20 cellular contexts compared by ENCODE assay signal in genomic region chr10:15605740-15606369, GRCh38.
DNase-seq lines count a peak whose midpoint lies in the region; ATAC-seq and TF ChIP-seq lines count a peak whose summit lies in the region.
"Had no signal": no experiment of that assay in that cellular context is flagged by ENCODE, and none has a peak within 500 bp of the region (broad histone marks: within the 10 kb centered on the region; RNA-seq: fewer than 3 reads in every experiment).

No MANE protein-coding gene starts in this region.

- no peaks in the 10 kb centered on the region for H3K27me3 ChIP-seq in heart right ventricle
- H3K27me3 ChIP-seq in HCT116 (ENCODE audit: insufficient read depth, low read length), result peaks cover 87% of the 10 kb centered on the region
- H3K27me3 ChIP-seq: SJSA1 had no signal

- no peaks in the 10 kb centered on the region for H3K36me3 ChIP-seq in heart right ventricle
- H3K36me3 ChIP-seq in HCT116 (ENCODE audit: control insufficient read depth in 1 of 2, insufficient read depth in 2 of 2, low read length in 2 of 2), result no peaks in the 10 kb centered on the region
- H3K36me3 ChIP-seq: SJSA1 had no signal

- ATAC-seq in heart right ventricle (peak in 7 of 8 donors; percentile 52 to 88 (median 65)), Right ventricle myocardium inferior (no peak), HCT116 (no peak), sciatic nerve (peak; percentile 35), HG03342 (IDR thresholded peaks at IDR 0.05; ENCODE audit: unreplicated experiment) (no peak), HG03520 (IDR thresholded peaks at IDR 0.05; ENCODE audit: unreplicated experiment) (no peak)

- H3K4me3 ChIP-seq in heart right ventricle (peak overlapping the region in 1 of 10 donors; percentile 12), HCT116 (replicated peaks in 1 of 2; ENCODE audit: low read depth in 1 of 2, low read length in 2 of 2) (no peak overlapping the region)
- H3K4me3 ChIP-seq: SJSA1 had no signal

- no peak overlapping the region for H3K4me2 ChIP-seq in HCT116 (ENCODE audit: low read length)

- no TSS peak for BruUV-seq in HCT116 (replicated peaks; lab: Mats Ljungman, UMichigan)

- no peaks in the 10 kb centered on the region for H3K79me2 ChIP-seq in HCT116 (ENCODE audit: insufficient read depth, low read length)

- no peak overlapping the region for H2AFZ ChIP-seq in HCT116 (ENCODE audit: low read depth, low read length, poor library complexity, severe bottlenecking)

- no peak for TF ChIP-seq RAD21 in HCT116 (IDR thresholded peaks at IDR 0.05; ENCODE audit: low read depth)

- no peak overlapping the region for H3K9ac ChIP-seq in HCT116 (ENCODE audit: low read length)

- intact Hi-C loops in heart right ventricle (cut with DNase I), result no loop called here
- intact Hi-C loops in Right ventricle myocardium inferior (cut with DNase I), result no loop called here
- intact Hi-C loops in HCT116 (cut with micrococcal nuclease), result loop anchor here (5.0 kb wide), 1 partner anchor 51 kb away; no protein-coding TSS in a partner anchor
- intact Hi-C loops in sciatic nerve (cut with DNase I), result no loop called here

- no peak for TF ChIP-seq CTCF in heart right ventricle (IDR thresholded peaks at IDR 0.05)
- TF ChIP-seq CTCF in HCT116 (IDR thresholded peaks at IDR 0.05 in 2 of 3, conservative IDR thresholded peaks at IDR 0.05 in 1 of 3; ENCODE audit: borderline replicate concordance in 1 of 3, insufficient read depth in 1 of 3, low read depth in 2 of 3, low read length in 2 of 3), result no peak

- H3K4me1 ChIP-seq in heart right ventricle, result peaks cover 0 to 43% (median 0%) of the 10 kb centered on the region in 9 donors
- H3K4me1 ChIP-seq in HCT116 (ENCODE audit: control insufficient read depth in 1 of 2, insufficient read depth in 2 of 2, low read length in 2 of 2), result no peaks in the 10 kb centered on the region

- H3K4me3 Mint-ChIP-seq in immature natural killer cell, result no peak overlapping the region

- peaks cover 0 to 9% (median 4%) of the 10 kb centered on the region in 3 donors for H3K27me3 Mint-ChIP-seq in immature natural killer cell (ENCODE audit: low read depth in 3 of 3)

- H3K9me3 ChIP-seq in heart right ventricle (no peaks in the 10 kb centered on the region), HCT116 (ENCODE audit: control insufficient read depth in 1 of 2, insufficient read depth in 1 of 2, low read depth in 1 of 2, low read length in 2 of 2) (no peaks in the 10 kb centered on the region)
- H3K9me3 ChIP-seq: SJSA1 had no signal

- H3K4me1 Mint-ChIP-seq in immature natural killer cell, result no peaks in the 10 kb centered on the region

- no peaks in the 10 kb centered on the region for H4K20me1 ChIP-seq in HCT116 (ENCODE audit: insufficient read depth)

- no peak for TF ChIP-seq POLR2A in HCT116 (IDR thresholded peaks at IDR 0.05; ENCODE audit: borderline replicate concordance, extremely low read depth, insufficient read depth, insufficient read length)

- CTCF ChIA-PET in HCT116 (lab: Charles Lee), result no interaction called here

- H3K9me3 Mint-ChIP-seq in immature natural killer cell, result peaks cover 0 to 2% (median under 1%) of the 10 kb centered on the region in 6 donors

- H3K36me3 Mint-ChIP-seq in immature natural killer cell, result no peaks in the 10 kb centered on the region

- 65 to 67% methylated on average over 6 of the region's 6 CpGs for WGBS in heart right ventricle, 2 donors

- RAD21 ChIA-PET in HCT116 (lab: Charles Lee; ENCODE audit: low non-redundant PET in 1 of 2, low total read pairs in 2 of 2, uncharacterized antibody in 2 of 2, unreplicated experiment in 2 of 2), result no interaction called here

- H3K27ac Mint-ChIP-seq in immature natural killer cell, result no peak overlapping the region

- DNase-seq in heart right ventricle, result no peak
- no peak for DNase-seq in Right ventricle myocardium inferior (ENCODE audit: missing footprints)
- DNase-seq in HCT116 (ENCODE audit: low read depth, low spot score), result no peak
- peak; percentile 31 to 61 for DNase-seq in dermis microvascular lymphatic vessel endothelial cell (ENCODE audit: low read depth in 2 of 2)
- DNase-seq in sciatic nerve (ENCODE audit: low spot score), result no peak
- DNase-seq in immature natural killer cell, result no peak
- DNase-seq: 8988T; AML-193; COR-L47; H7; KBM-7; NCI-H1436; NCI-H2029 treated with DMSO at 0.1 percent for 48 hours; NCI-H2171 treated with DMSO at 0.1 percent for 48 hours; NCI-H446 treated with DMSO at 0.1 percent for 48 hours; NK-92 treated with Interleukin-12 subunit alpha and Interleukin-12 subunit beta, amount 100 ng/mL, for 24 hours; RPMI8226 had no signal

- H3K27ac ChIP-seq in heart right ventricle, result peak overlapping the region in 7 of 10 donors; percentile 2 to 59 (median 41)
- no peak overlapping the region for H3K27ac ChIP-seq in HCT116 (ENCODE audit: low read depth, low read length)
- H3K27ac ChIP-seq: SJSA1 had no signal

- POLR2A ChIA-PET in HCT116 (lab: Charles Lee), result no interaction called here

- no peaks in the 10 kb centered on the region for H3K9me2 ChIP-seq in HCT116 (ENCODE audit: insufficient read depth)

TF ChIP-seq in HCT116, 20 proteins besides CTCF, POLR2A, EP300 and RAD21:
- TF ChIP-seq EZH2phosphoT487 (IDR thresholded peaks at IDR 0.05; ENCODE audit: borderline replicate concordance) (peak; percentile 71), EGR1 (IDR thresholded peaks at IDR 0.05; ENCODE audit: low read depth) (no peak), JUND (IDR thresholded peaks at IDR 0.05) (no peak)

Comparison
In these comparisons a context has a peak if more than half of its experiments do, and no peak if none do; other contexts are left out.
1. ATAC-seq: peak in heart right ventricle (7 of 8) and sciatic nerve (single experiment); none in Right ventricle myocardium inferior (single experiment), HCT116 (single experiment), HG03342 (single experiment) and HG03520 (single experiment).
2. DNase-seq: peak in dermis microvascular lymphatic vessel endothelial cell (2 of 2); none in heart right ventricle (0 of 2), Right ventricle myocardium inferior (single experiment), HCT116 (single experiment), sciatic nerve (single experiment) and immature natural killer cell (0 of 3).